ENCODE assay signal across 13 cellular contexts in the genomic region with DNA sequence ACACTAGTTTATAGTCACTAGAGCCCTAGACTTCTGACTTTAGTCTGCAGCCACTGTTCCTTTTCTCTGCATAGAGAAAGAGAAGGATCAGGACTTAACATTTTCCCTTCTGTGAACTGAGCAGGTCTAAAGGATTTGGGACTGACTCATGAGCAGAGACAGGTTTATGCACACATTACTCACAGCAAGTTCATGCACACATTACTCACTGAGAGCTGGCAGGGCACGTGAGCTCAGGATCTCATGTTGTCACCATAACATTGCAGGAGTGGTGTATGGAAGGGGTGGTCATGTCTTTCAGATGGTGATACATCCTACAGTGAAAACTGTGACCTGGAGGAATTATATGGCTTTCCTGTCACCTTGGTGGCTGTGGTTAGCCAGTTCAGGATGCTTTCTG. TPM values are rescaled to one million over a fixed set of nuclear protein-coding genes. Genes with fewer than 3 reads are reported as not detected.
A peak's percentile ranks its signal among the peaks of the same experiment; 100 is the strongest.
DNase-seq lines count a peak whose midpoint lies in the region; TF ChIP-seq lines count a peak whose summit lies in the region.
"Had no signal": no experiment of that assay in that cellular context is flagged by ENCODE, and none has a peak within 500 bp of the region (broad histone marks: within the 10 kb centered on the region; RNA-seq: fewer than 3 reads in every experiment).

No MANE protein-coding gene starts in this region.

- no peaks in the 10 kb centered on the region for H3K9me3 ChIP-seq in mesenchymal stem cell (ENCODE audit: control insufficient read depth, low read length)

- H3K27ac ChIP-seq in mesenchymal stem cell (ENCODE audit: low read length, poor library complexity, severe bottlenecking) = no peak overlapping the region
- H3K27ac ChIP-seq: SK-N-MC had no signal

- H2AFZ ChIP-seq in mesenchymal stem cell (ENCODE audit: low read depth, low read length) = no peak overlapping the region

- no peak overlapping the region for H4K91ac ChIP-seq in mesenchymal stem cell (ENCODE audit: low read length)

- POLR2A ChIA-PET in BJ (lab: Charles Lee) = no interaction called here

- H3K27me3 ChIP-seq in BJ (ENCODE audit: control insufficient read depth, insufficient read depth, low read length) (no peaks in the 10 kb centered on the region), mesenchymal stem cell (ENCODE audit: control insufficient read depth in 1 of 2, insufficient read depth in 1 of 2, low read length in 2 of 2) (no peaks in the 10 kb centered on the region)

- CTCF ChIA-PET in BJ (lab: Yijun Ruan, JAX) = no interaction called here

- H3K4me2 ChIP-seq in mesenchymal stem cell (ENCODE audit: low read length, poor library complexity, severe bottlenecking) = no peak overlapping the region

- H2AK5ac ChIP-seq in mesenchymal stem cell (ENCODE audit: low read length, severe bottlenecking) = no peak overlapping the region

- H3K4ac ChIP-seq in mesenchymal stem cell (ENCODE audit: low read depth in 1 of 2, low read length in 2 of 2) = no peak overlapping the region

- DNase-seq in BJ (ENCODE audit: low read depth) = peak; percentile 84
- peak; percentile 31 for DNase-seq in NCI-H226
- peak; percentile 60 for DNase-seq in dermis blood vessel endothelial cell
- peak; percentile 76 for DNase-seq in mesenchymal stem cell
- DNase-seq in NCI-H1436 treated with DMSO at 0.1 percent for 48 hours (lab: John Stamatoyannopoulos, UW) = no peak
- DNase-seq in NCI-H510A (lab: John Stamatoyannopoulos, UW) = no peak
- DNase-seq in NCI-H748 treated with DMSO at 0.1 percent for 48 hours (lab: John Stamatoyannopoulos, UW) = no peak
- DNase-seq in NOMO-1 treated with DMSO at 0.1 percent for 48 hours (lab: John Stamatoyannopoulos, UW; ENCODE audit: unreplicated experiment) = no peak
- DNase-seq: activated CD4-positive, alpha-beta T cell treated with anti-CD3 and anti-CD28 coated beads for 48 hours; activated effector memory CD4-positive, alpha-beta T cell treated with anti-CD3 and anti-CD28 coated beads, Interleukin-2, amount 50 U/mL, for 16 hours; NCI-H446; small intestine had no signal

- no peak overlapping the region for H3K18ac ChIP-seq in mesenchymal stem cell (ENCODE audit: low read depth in 1 of 2, low read length in 2 of 2)

- no peak overlapping the region for H3K23ac ChIP-seq in mesenchymal stem cell (ENCODE audit: low read length in 2 of 2)

- H3K4me3 ChIP-seq in BJ (ENCODE audit: low read depth, low read length) (no peak overlapping the region), mesenchymal stem cell (ENCODE audit: insufficient read depth in 1 of 2, low read depth in 1 of 2, low read length in 2 of 2) (no peak overlapping the region)
- H3K4me3 ChIP-seq: SK-N-MC had no signal

- H2BK15ac ChIP-seq in mesenchymal stem cell (ENCODE audit: low read depth, poor library complexity, severe bottlenecking) = no peak overlapping the region

- no peak for TF ChIP-seq CTCF in BJ (IDR thresholded peaks at IDR 0.05; ENCODE audit: insufficient read depth, low read depth, low read length)

- peaks cover 8% of the 10 kb centered on the region for H3K79me1 ChIP-seq in mesenchymal stem cell (replicated peaks; ENCODE audit: low read length, poor library complexity, severe bottlenecking)

- H3K36me3 ChIP-seq in BJ (ENCODE audit: control insufficient read depth, insufficient read depth, low read length) (peaks cover 23% of the 10 kb centered on the region), mesenchymal stem cell (ENCODE audit: control insufficient read depth in 1 of 2, insufficient read depth in 2 of 2, low read depth in 1 of 2, low read length in 2 of 2) (peaks cover 66 to 78% of the 10 kb centered on the region in 2 experiments)

- 5% methylated on average over 1 of the region's 1 CpG for WGBS in mesenchymal stem cell

- no peak overlapping the region for H3K14ac ChIP-seq in mesenchymal stem cell (ENCODE audit: low read length in 2 of 2)

- no peak overlapping the region for H2BK5ac ChIP-seq in mesenchymal stem cell (ENCODE audit: low read depth, low read length, poor library complexity, severe bottlenecking)

- no peak overlapping the region for H4K8ac ChIP-seq in mesenchymal stem cell (ENCODE audit: low read length)

- H2BK120ac ChIP-seq in mesenchymal stem cell (ENCODE audit: low read depth, low read length) = no peak overlapping the region

- H3K9ac ChIP-seq in mesenchymal stem cell (ENCODE audit: low read length) = peak overlapping the region; percentile 46

- peaks cover 9% of the 10 kb centered on the region for H3K4me1 ChIP-seq in mesenchymal stem cell (ENCODE audit: control insufficient read depth, insufficient read depth, low read depth, low read length)

- no peak overlapping the region for H2BK12ac ChIP-seq in mesenchymal stem cell (ENCODE audit: low read length in 2 of 2)

RNA-seq across cellular contexts. Expression of a gene that starts 56.4 kb away (rescaled TPM):
- 21.0 and 27.4 TPM in 2 replicates for polyA plus RNA-seq in BJ (2011; rRNA removed)
- polyA minus RNA-seq in BJ (2011; rRNA and poly(A)+ RNA removed) = 24.7 and 30.9 TPM in 2 replicates
- total RNA-seq in dermis blood vessel endothelial cell = 24.0 and 28.0 TPM in 2 replicates
- 38.8 TPM for polyA plus RNA-seq in mesenchymal stem cell (2013, experiment 1 of 2)
- 35.7 TPM for polyA plus RNA-seq in mesenchymal stem cell (2013, experiment 2 of 2)

Comparison
In these comparisons a context has a peak if more than half of its experiments do, and no peak if none do; other contexts are left out.
1. DNase-seq: peak in BJ (single experiment), NCI-H226 (single experiment), dermis blood vessel endothelial cell (single experiment) and mesenchymal stem cell (single experiment); none in NCI-H1436 treated with DMSO at 0.1 percent for 48 hours (single experiment), NCI-H510A (single experiment), NCI-H748 treated with DMSO at 0.1 percent for 48 hours (single experiment) and NOMO-1 treated with DMSO at 0.1 percent for 48 hours (single experiment).